Comparison of ENCODE assay signal across 9 cellular contexts in genomic region chr12:57073921-57074450, GRCh38. TPM values are rescaled to one million over a fixed set of nuclear protein-coding genes. Genes with fewer than 3 reads are reported as not detected.
DNase-seq lines count a peak whose midpoint lies in the region; ATAC-seq and TF ChIP-seq lines count a peak whose summit lies in the region.
"Not testable (repeated sequence)": the region's sequence is repeated elsewhere in the genome, so short reads cannot be mapped to it uniquely, and the experiment has no call there.
"Had no signal": no experiment of that assay in that cellular context is flagged by ENCODE, and none has a peak within 500 bp of the region (broad histone marks: within the 10 kb centered on the region; RNA-seq: fewer than 3 reads in every experiment).

No MANE protein-coding gene starts in this region.

- H2BK120ac ChIP-seq in mesenchymal stem cell (ENCODE audit: low read depth, low read length) = not testable (repeated sequence)

- not testable (repeated sequence) for H3K27me3 ChIP-seq in CD4-positive, CD25-positive, alpha-beta regulatory T cell (ENCODE audit: control insufficient read depth, insufficient read depth, low read length); Loucy (ENCODE audit: insufficient read depth, low read length, poor library complexity, severe bottlenecking); mesenchymal stem cell (ENCODE audit: control insufficient read depth in 1 of 2, insufficient read depth in 1 of 2, low read length in 2 of 2); tibial artery

- WGBS in mesenchymal stem cell = 96% methylated on average over 1 of the region's 3 CpGs

- not testable (repeated sequence) for H3K4me3 Mint-ChIP-seq in CD4-positive, CD25-positive, alpha-beta regulatory T cell; T-cell; activated T-cell treated with anti-CD3 and anti-CD28 coated beads, Interleukin-2, amount 50 U/mL, for 72 hours; MCF 10A (ENCODE audit: unreplicated experiment)

- H3K4me3 ChIP-seq in CD4-positive, CD25-positive, alpha-beta regulatory T cell (ENCODE audit: low read depth, low read length); Loucy (ENCODE audit: low read length, poor library complexity, severe bottlenecking); mesenchymal stem cell (ENCODE audit: insufficient read depth in 1 of 2, low read depth in 1 of 2, low read length in 2 of 2); tibial artery: not testable (repeated sequence)

- peak overlapping the region; percentile 55 to 65 (median 63) for H3K27ac Mint-ChIP-seq in CD4-positive, CD25-positive, alpha-beta regulatory T cell
- peak overlapping the region; percentile 31 to 64 for H3K27ac Mint-ChIP-seq in T-cell
- H3K27ac Mint-ChIP-seq in activated T-cell treated with anti-CD3 and anti-CD28 coated beads, Interleukin-2, amount 50 U/mL, for 72 hours = peak overlapping the region; percentile 65
- H3K27ac Mint-ChIP-seq in MCF 10A (ENCODE audit: low read depth, unreplicated experiment) = peak overlapping the region; percentile 51

- not testable (repeated sequence) for DNase-seq in CD4-positive, CD25-positive, alpha-beta regulatory T cell; T-cell; activated T-cell treated with anti-CD3 and anti-CD28 coated beads, Interleukin-2, amount 50 U/mL, for 72 hours; MCF 10A (ENCODE audit: unreplicated experiment); mesenchymal stem cell; tibial artery

- H3K23ac ChIP-seq in mesenchymal stem cell (ENCODE audit: low read length in 2 of 2) = not testable (repeated sequence)

- intact Hi-C loops in MCF 10A (cut with micrococcal nuclease) = not testable (repeated sequence)
- intact Hi-C loops in tibial artery (cut with DNase I; ENCODE audit: low total_unique reads) = loop anchor here (5.0 kb wide), 1 partner anchor 108 kb away; no protein-coding TSS in a partner anchor

- peak overlapping the region; percentile 5 for H3K27ac ChIP-seq in CD4-positive, CD25-positive, alpha-beta regulatory T cell (ENCODE audit: insufficient read depth, low read length, poor library complexity, severe bottlenecking)
- not testable (repeated sequence) for H3K27ac ChIP-seq in mesenchymal stem cell (ENCODE audit: low read length, poor library complexity, severe bottlenecking)
- peak overlapping the region; percentile 19 to 74 for H3K27ac ChIP-seq in tibial artery

- H3K4ac ChIP-seq in mesenchymal stem cell (ENCODE audit: low read depth in 1 of 2, low read length in 2 of 2) = not testable (repeated sequence)

- not testable (repeated sequence) for H2BK12ac ChIP-seq in mesenchymal stem cell (ENCODE audit: low read length in 2 of 2)

- not testable (repeated sequence) for H4K8ac ChIP-seq in mesenchymal stem cell (ENCODE audit: low read length)

- H3K9me2 ChIP-seq in Loucy (replicated peaks; ENCODE audit: low read depth, low read length) = not testable (repeated sequence)

- not testable (repeated sequence) for H3K9me3 Mint-ChIP-seq in CD4-positive, CD25-positive, alpha-beta regulatory T cell; T-cell; activated T-cell treated with anti-CD3 and anti-CD28 coated beads, Interleukin-2, amount 50 U/mL, for 72 hours; MCF 10A (ENCODE audit: unreplicated experiment)

- H3K79me2 ChIP-seq in Loucy (ENCODE audit: insufficient read depth, low read length) = peaks cover 39% of the 10 kb centered on the region

- POLR2A ChIA-PET in T-cell (lab: Charles Lee) = interaction anchor here (0.6 to 0.7 kb wide), 2 partner anchors 13 to 37 kb away, joined by 4 read pairs; partner anchors contain the start of gene STAT6 (in 1 of the 2)
- POLR2A ChIA-PET in MCF 10A (lab: Yijun Ruan, JAX) = interaction anchor here (0.6 to 7.6 kb wide), 7 partner anchors 14 to 440 kb away, joined by 3 to 146 read pairs (median 4); partner anchors contain the start of genes NAB2 and STAT6

- not testable (repeated sequence) for H3K18ac ChIP-seq in mesenchymal stem cell (ENCODE audit: low read depth in 1 of 2, low read length in 2 of 2)

- H3K9ac ChIP-seq in Loucy (ENCODE audit: low read depth, low read length, poor library complexity, severe bottlenecking) = not testable (repeated sequence)
- H3K9ac ChIP-seq in mesenchymal stem cell (ENCODE audit: low read length) = peak overlapping the region; percentile 61

- H3K36me3 Mint-ChIP-seq in CD4-positive, CD25-positive, alpha-beta regulatory T cell = peaks cover 14% of the 10 kb centered on the region
- H3K36me3 Mint-ChIP-seq in T-cell (peaks cover 22% of the 10 kb centered on the region), MCF 10A (ENCODE audit: insufficient read depth, unreplicated experiment) (peaks cover 39% of the 10 kb centered on the region)
- peaks cover 15 to 40% of the 10 kb centered on the region in 2 donors for H3K36me3 Mint-ChIP-seq in activated T-cell treated with anti-CD3 and anti-CD28 coated beads, Interleukin-2, amount 50 U/mL, for 72 hours (ENCODE audit: insufficient read depth in 2 of 2)

- not testable (repeated sequence) for H3F3A ChIP-seq in Loucy (ENCODE audit: low read depth)

- not testable (repeated sequence) for H2BK15ac ChIP-seq in mesenchymal stem cell (ENCODE audit: low read depth, poor library complexity, severe bottlenecking)

- not testable (repeated sequence) for H4K91ac ChIP-seq in mesenchymal stem cell (ENCODE audit: low read length)

- H3K4me1 Mint-ChIP-seq in CD4-positive, CD25-positive, alpha-beta regulatory T cell = peaks cover 6 to 49% (median 19%) of the 10 kb centered on the region in 4 donors
- H3K4me1 Mint-ChIP-seq in T-cell (peaks cover 26 to 40% (median 26%) of the 10 kb centered on the region in 3 donors), MCF 10A (ENCODE audit: insufficient read depth, unreplicated experiment) (peaks cover 12% of the 10 kb centered on the region)
- H3K4me1 Mint-ChIP-seq in activated T-cell treated with anti-CD3 and anti-CD28 coated beads, Interleukin-2, amount 50 U/mL, for 72 hours (ENCODE audit: low read depth) = peaks cover 60% of the 10 kb centered on the region

- not testable (repeated sequence) for TF ChIP-seq CTCF in Loucy (conservative IDR thresholded peaks at IDR 0.05; ENCODE audit: low read length); MCF 10A (IDR thresholded peaks at IDR 0.05; ENCODE audit: unreplicated experiment); tibial artery (IDR thresholded peaks at IDR 0.05)

- CTCF ChIA-PET in T-cell (lab: Charles Lee) = interaction anchor here in 1 of 2 donors (0.7 to 6.9 kb wide), 5 partner anchors 8 to 686 kb away, joined by 3 to 201 read pairs (median 4); partner anchors contain the start of gene STAT6
- CTCF ChIA-PET in MCF 10A (lab: Yijun Ruan, JAX) = interaction anchor here (0.6 to 8.1 kb wide), 8 partner anchors 14 to 110 kb away, joined by 3 to 66 read pairs (median 4); partner anchors contain the start of gene STAT6

- not testable (repeated sequence) for H3K14ac ChIP-seq in mesenchymal stem cell (ENCODE audit: low read length in 2 of 2)

- H2AFZ ChIP-seq in Loucy (ENCODE audit: low read length); mesenchymal stem cell (ENCODE audit: low read depth, low read length): not testable (repeated sequence)

- H3K36me3 ChIP-seq in CD4-positive, CD25-positive, alpha-beta regulatory T cell (ENCODE audit: control insufficient read depth, insufficient read depth, low read length) = peaks cover 26% of the 10 kb centered on the region
- peaks cover 30% of the 10 kb centered on the region; the same call in 1 of the 2 replicates for H3K36me3 ChIP-seq in Loucy (ENCODE audit: insufficient read depth, low read length)
- H3K36me3 ChIP-seq in mesenchymal stem cell (ENCODE audit: control insufficient read depth in 1 of 2, insufficient read depth in 2 of 2, low read depth in 1 of 2, low read length in 2 of 2) = peaks cover 0 to 24% of the 10 kb centered on the region in 2 experiments
- H3K36me3 ChIP-seq in tibial artery = peaks cover 5 to 30% (median 10%) of the 10 kb centered on the region in 3 donors

- not testable (repeated sequence) for H3K27me3 Mint-ChIP-seq in CD4-positive, CD25-positive, alpha-beta regulatory T cell; T-cell; activated T-cell treated with anti-CD3 and anti-CD28 coated beads, Interleukin-2, amount 50 U/mL, for 72 hours (ENCODE audit: low read depth); MCF 10A (ENCODE audit: insufficient read depth, unreplicated experiment)

- not testable (repeated sequence) for H3K79me1 ChIP-seq in mesenchymal stem cell (replicated peaks; ENCODE audit: low read length, poor library complexity, severe bottlenecking)

- not testable (repeated sequence) for H4K20me1 ChIP-seq in Loucy (ENCODE audit: insufficient read depth, low read length, poor library complexity, severe bottlenecking)

- peaks cover 14% of the 10 kb centered on the region for H3K4me1 ChIP-seq in CD4-positive, CD25-positive, alpha-beta regulatory T cell (ENCODE audit: control insufficient read depth, insufficient read depth, low read length, poor library complexity, severe bottlenecking)
- not testable (repeated sequence) for H3K4me1 ChIP-seq in Loucy (ENCODE audit: insufficient read depth, low read length, poor library complexity, severe bottlenecking); mesenchymal stem cell (ENCODE audit: control insufficient read depth, insufficient read depth, low read depth, low read length)
- H3K4me1 ChIP-seq in tibial artery = peaks cover 0 to 38% (median 12%) of the 10 kb centered on the region in 4 donors

- ATAC-seq in CD4-positive, CD25-positive, alpha-beta regulatory T cell (ENCODE audit: low read depth in 2 of 2); T-cell (replicated peaks in 1 of 4); activated T-cell treated with anti-CD3 and anti-CD28 coated beads, Interleukin-2, amount 50 U/mL, for 72 hours (replicated peaks in 1 of 2): not testable (repeated sequence)

- not testable (repeated sequence) for H2AK5ac ChIP-seq in mesenchymal stem cell (ENCODE audit: low read length, severe bottlenecking)

- BruUV-seq in MCF 10A (replicated peaks; lab: Mats Ljungman, UMichigan) = not testable (repeated sequence)

- peak overlapping the region; percentile 12 for H3K4me2 ChIP-seq in Loucy (ENCODE audit: low read depth, low read length, poor library complexity, severe bottlenecking)
- not testable (repeated sequence) for H3K4me2 ChIP-seq in mesenchymal stem cell (ENCODE audit: low read length, poor library complexity, severe bottlenecking)

- H2BK5ac ChIP-seq in mesenchymal stem cell (ENCODE audit: low read depth, low read length, poor library complexity, severe bottlenecking) = not testable (repeated sequence)

- not testable (repeated sequence) for H3K9me3 ChIP-seq in CD4-positive, CD25-positive, alpha-beta regulatory T cell (ENCODE audit: control insufficient read depth in 2 of 2, low read length in 2 of 2); Loucy (ENCODE audit: insufficient read depth, low read depth, low read length); mesenchymal stem cell (ENCODE audit: control insufficient read depth, low read length); tibial artery

RNA-seq across cellular contexts. Expression of gene NEMP1, which starts 4.6 kb away (rescaled TPM):
- 14.7 TPM for total RNA-seq in CD4-positive, CD25-positive, alpha-beta regulatory T cell
- 1 to 10 TPM; 3.1 to 7.1 (median 4.7) TPM for polyA plus RNA-seq in CD4-positive, CD25-positive, alpha-beta regulatory T cell
- total RNA-seq in T-cell = 10 to 100 TPM; 10.7 to 26.1 (median 19.9) TPM
- 100 to 1,000 TPM; 114 to 119 TPM for total RNA-seq in activated T-cell treated with anti-CD3 and anti-CD28 coated beads, Interleukin-2, amount 50 U/mL, for 72 hours
- 17.5 and 22.5 TPM in 2 replicates for total RNA-seq in MCF 10A (2022)
- 6.2 TPM for polyA plus RNA-seq in mesenchymal stem cell (2013, experiment 1 of 2)
- polyA plus RNA-seq in mesenchymal stem cell (2013, experiment 2 of 2) = 5.8 TPM

RNA-seq across cellular contexts. Expression of gene NAB2, which starts 14.9 kb away (rescaled TPM):
- 7.5 TPM for total RNA-seq in CD4-positive, CD25-positive, alpha-beta regulatory T cell
- 1 to 10 TPM in 2 of 4 donors, under 1 TPM in 2; 0.31 to 1.2 (median 0.90) TPM for polyA plus RNA-seq in CD4-positive, CD25-positive, alpha-beta regulatory T cell
- total RNA-seq in T-cell = 10 to 100 TPM in 3 of 5 donors, 1 to 10 TPM in 2; 4.2 to 21.6 (median 16.9) TPM
- 10 to 100 TPM; 30.7 to 31.0 TPM for total RNA-seq in activated T-cell treated with anti-CD3 and anti-CD28 coated beads, Interleukin-2, amount 50 U/mL, for 72 hours
- total RNA-seq in MCF 10A (2022) = 25.8 and 30.6 TPM in 2 replicates
- 28.9 TPM for polyA plus RNA-seq in mesenchymal stem cell (2013, experiment 1 of 2)
- polyA plus RNA-seq in mesenchymal stem cell (2013, experiment 2 of 2) = 27.0 TPM

RNA-seq across cellular contexts. Expression of gene MYO1A, which starts 24.1 kb away (rescaled TPM):
- total RNA-seq in CD4-positive, CD25-positive, alpha-beta regulatory T cell = 0.32 TPM
- polyA plus RNA-seq in CD4-positive, CD25-positive, alpha-beta regulatory T cell = under 1 TPM in 1 of 4 donors, not detected in 3; 0.38 TPM
- 1 to 10 TPM in 4 of 5 donors, under 1 TPM in 1; 0.54 to 2.2 (median 1.4) TPM for total RNA-seq in T-cell
- 10 to 100 TPM; 11.4 to 13.4 TPM for total RNA-seq in activated T-cell treated with anti-CD3 and anti-CD28 coated beads, Interleukin-2, amount 50 U/mL, for 72 hours
- total RNA-seq in MCF 10A (2022) = 0.12 and 0.42 TPM in 2 replicates
- not detected for polyA plus RNA-seq in mesenchymal stem cell (2013, experiment 1 of 2)
- polyA plus RNA-seq in mesenchymal stem cell (2013, experiment 2 of 2) = not detected
- total RNA-seq: G401, NCI-H460 had no signal

RNA-seq across cellular contexts. Expression of gene STAT6, which starts 37.2 kb away (rescaled TPM):
- 215 TPM for total RNA-seq in CD4-positive, CD25-positive, alpha-beta regulatory T cell
- 10 to 100 TPM; 69.2 to 81.6 (median 76.4) TPM for polyA plus RNA-seq in CD4-positive, CD25-positive, alpha-beta regulatory T cell
- total RNA-seq in T-cell (100 to 1,000 TPM; 227 to 348 (median 341) TPM), MCF 10A (2022) (99.7 and 122 TPM in 2 replicates)
- 100 to 1,000 TPM; 178 to 191 TPM for total RNA-seq in activated T-cell treated with anti-CD3 and anti-CD28 coated beads, Interleukin-2, amount 50 U/mL, for 72 hours
- polyA plus RNA-seq in mesenchymal stem cell (2013, experiment 1 of 2) = 87.5 TPM
- 89.4 TPM for polyA plus RNA-seq in mesenchymal stem cell (2013, experiment 2 of 2)

RNA-seq across cellular contexts. Expression of gene LRP1, which starts 54.3 kb away (rescaled TPM):
- 3.9 TPM for total RNA-seq in CD4-positive, CD25-positive, alpha-beta regulatory T cell
- under 1 TPM in 3 of 4 donors, not detected in 1; 0.13 to 0.24 (median 0.18) TPM for polyA plus RNA-seq in CD4-positive, CD25-positive, alpha-beta regulatory T cell
- total RNA-seq in T-cell = 1 to 10 TPM; 5.9 to 8.1 (median 7.7) TPM
- 1 to 10 TPM; 3.2 to 4.8 TPM for total RNA-seq in activated T-cell treated with anti-CD3 and anti-CD28 coated beads, Interleukin-2, amount 50 U/mL, for 72 hours
- 18.9 and 25.3 TPM in 2 replicates for total RNA-seq in MCF 10A (2022)
- polyA plus RNA-seq in mesenchymal stem cell (2013, experiment 1 of 2) = 68.9 TPM
- polyA plus RNA-seq in mesenchymal stem cell (2013, experiment 2 of 2) = 57.9 TPM
